In the genomic region with DNA sequence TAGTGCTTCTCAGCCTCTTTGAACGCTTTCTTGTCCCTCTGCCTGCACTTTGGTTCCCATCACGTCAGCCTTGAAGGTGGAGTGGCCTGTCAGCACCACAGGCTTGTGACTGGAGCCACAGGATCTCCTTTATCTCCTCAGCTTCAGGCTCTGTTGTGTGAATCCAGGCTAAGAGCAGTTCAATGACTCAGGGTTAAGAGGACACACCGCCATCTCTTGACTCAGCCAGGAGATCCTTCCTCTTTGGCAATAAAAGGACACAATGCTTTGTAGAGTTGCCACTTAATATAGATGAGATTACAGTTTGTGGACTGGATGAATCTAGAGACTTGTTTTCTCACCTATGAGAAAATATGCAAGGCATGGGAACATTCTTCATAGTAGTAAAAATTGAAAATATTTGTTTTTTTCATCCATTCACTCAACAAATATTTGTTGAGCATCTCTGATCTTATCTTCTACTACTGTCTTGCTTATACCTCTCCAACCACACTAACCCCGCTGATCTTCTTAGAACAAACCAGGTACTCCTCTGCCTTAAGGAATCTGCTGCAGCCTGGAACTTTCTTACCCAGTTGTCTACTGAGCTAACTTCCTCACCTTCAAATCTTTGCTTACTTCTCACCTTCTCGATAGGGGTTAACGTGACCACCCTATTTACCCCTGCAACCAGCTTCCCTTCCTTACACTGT, we compare ENCODE assay signal across 12 cellular contexts.
A peak's percentile ranks its signal among the peaks of the same experiment; 100 is the strongest.
DNase-seq lines count a peak whose midpoint lies in the region; ATAC-seq and TF ChIP-seq lines count a peak whose summit lies in the region.
"Had no signal": no experiment of that assay in that cellular context is flagged by ENCODE, and none has a peak within 500 bp of the region (broad histone marks: within the 10 kb centered on the region; RNA-seq: fewer than 3 reads in every experiment).

No MANE protein-coding gene starts in this region.

- H3K36me3 ChIP-seq in PC-3 (ENCODE audit: low read depth, low read length) (no peaks in the 10 kb centered on the region), parathyroid adenoma (ENCODE audit: control insufficient read depth, insufficient read depth, low read length) (no peaks in the 10 kb centered on the region)
- H3K36me3 ChIP-seq: vagina had no signal

- H3K27me3 ChIP-seq in PC-3 (ENCODE audit: low read length): no peaks in the 10 kb centered on the region
- H3K27me3 ChIP-seq in parathyroid adenoma (ENCODE audit: control insufficient read depth, insufficient read depth, low read length): no peaks in the 10 kb centered on the region
- H3K27me3 ChIP-seq: vagina had no signal

- H3K9me3 ChIP-seq in PC-3 (ENCODE audit: low read length) (no peaks in the 10 kb centered on the region), parathyroid adenoma (ENCODE audit: control insufficient read depth, low read length) (no peaks in the 10 kb centered on the region)
- H3K9me3 ChIP-seq: vagina had no signal

- H3K27me3 Mint-ChIP-seq in WTC11 (ENCODE audit: low read depth): peaks cover 3% of the 10 kb centered on the region; the same call in 1 of the 2 replicates
- H3K27me3 Mint-ChIP-seq: activated CD8-positive, alpha-beta memory T cell treated with anti-CD3 and anti-CD28 coated beads, Interleukin-2, amount 10 ng/mL, durations not matched to agents 7 days and 5 days; T-helper 17 cell had no signal

- TSS peak; percentile 10 for BruUV-seq in PC-3 (replicated peaks; lab: Mats Ljungman, UMichigan)

- H2AFZ ChIP-seq in PC-3 (ENCODE audit: low read length) (0 out of 2 replicates have a peak overlapping the region, but pooled peaks have one; percentile 33), parathyroid adenoma (peak overlapping the region; percentile 42)

- intact Hi-C loops in PC-3 (cut with micrococcal nuclease): loop anchor here (1.0 kb wide), 1 partner anchor 256 kb away; no protein-coding TSS in a partner anchor
- intact Hi-C loops in cardiac septum (cut with DNase I): loop anchor here (5.0 kb wide), 1 partner anchor 38 kb away; no protein-coding TSS in a partner anchor

- peaks cover 8% of the 10 kb centered on the region for H3K36me3 Mint-ChIP-seq in WTC11
- H3K36me3 Mint-ChIP-seq: activated CD8-positive, alpha-beta memory T cell treated with anti-CD3 and anti-CD28 coated beads, Interleukin-2, amount 10 ng/mL, durations not matched to agents 7 days and 5 days had no signal

- H3K4me2 ChIP-seq in PC-3 (ENCODE audit: low read length) (peak overlapping the region; percentile 72), parathyroid adenoma (ENCODE audit: low read length) (no peak overlapping the region)

- peaks cover 37% of the 10 kb centered on the region for H3K9me3 Mint-ChIP-seq in WTC11

- H3F3A ChIP-seq in PC-3 (ENCODE audit: low read length, unreplicated experiment): peaks cover 3% of the 10 kb centered on the region

- peak; percentile 28 for DNase-seq in ELF-1 (ENCODE audit: low read depth, low spot score)
- DNase-seq in PC-3: peak; percentile 88
- peak; percentile 83 for DNase-seq in cardiac septum (ENCODE audit: low spot score)
- DNase-seq in WTC11 (ENCODE audit: low spot score): no peak
- no peak for DNase-seq in NCI-H2171 (lab: John Stamatoyannopoulos, UW)
- DNase-seq: activated CD8-positive, alpha-beta memory T cell treated with anti-CD3 and anti-CD28 coated beads, Interleukin-2, amount 10 ng/mL, durations not matched to agents 7 days and 5 days; MV-4-11; T-helper 17 cell had no signal

- H3K9me2 ChIP-seq in PC-3 (replicated peaks; ENCODE audit: low read length): no peaks in the 10 kb centered on the region

- CTCF ChIA-PET in PC-3 (lab: Charles Lee) (no interaction called here), WTC11 (lab: Charles Lee) (no interaction called here)

- POLR2A ChIA-PET in PC-3 (lab: Charles Lee; ENCODE audit: unreplicated experiment) (interaction anchor here (0.6 kb wide), 2 partner anchors 13 to 42 kb away, joined by 3 to 14 read pairs; no protein-coding TSS in a partner anchor), WTC11 (lab: Charles Lee) (no interaction called here)

- H3K27ac ChIP-seq in PC-3 (ENCODE audit: low read length) (peak overlapping the region; percentile 99), parathyroid adenoma (no peak overlapping the region)
- H3K27ac ChIP-seq: vagina had no signal

- H4K20me1 ChIP-seq in PC-3 (ENCODE audit: low read length): no peaks in the 10 kb centered on the region

- 0 out of 2 replicates have a peak, but pooled peaks cover 5% of the 10 kb centered on the region for H3K4me1 Mint-ChIP-seq in WTC11
- H3K4me1 Mint-ChIP-seq: activated CD8-positive, alpha-beta memory T cell treated with anti-CD3 and anti-CD28 coated beads, Interleukin-2, amount 10 ng/mL, durations not matched to agents 7 days and 5 days had no signal

- no peaks in the 10 kb centered on the region for H3K79me2 ChIP-seq in PC-3 (ENCODE audit: low read length)
- H3K79me2 ChIP-seq in parathyroid adenoma: no peaks in the 10 kb centered on the region

- H3K4me1 ChIP-seq in PC-3 (ENCODE audit: insufficient read depth, low read length) (peaks cover 34% of the 10 kb centered on the region), parathyroid adenoma (no peaks in the 10 kb centered on the region)
- H3K4me1 ChIP-seq: vagina had no signal

- H3K9ac ChIP-seq in PC-3 (ENCODE audit: low read length) (peak overlapping the region; percentile 87), parathyroid adenoma (no peak overlapping the region)

- no peak overlapping the region for H3K27ac Mint-ChIP-seq in WTC11
- H3K27ac Mint-ChIP-seq: activated CD8-positive, alpha-beta memory T cell treated with anti-CD3 and anti-CD28 coated beads, Interleukin-2, amount 10 ng/mL, durations not matched to agents 7 days and 5 days; T-helper 17 cell had no signal

- ATAC-seq in PC-3 (peak; percentile 75), WTC11 (no peak), HG02970 (IDR thresholded peaks at IDR 0.05; ENCODE audit: low FRiP score, unreplicated experiment) (no peak), HG02763 (IDR thresholded peaks at IDR 0.05; ENCODE audit: unreplicated experiment) (no peak)
- ATAC-seq: activated CD8-positive, alpha-beta memory T cell treated with anti-CD3 and anti-CD28 coated beads, Interleukin-2, amount 10 ng/mL, durations not matched to agents 7 days and 5 days; T-helper 17 cell had no signal

- H3K4me3 ChIP-seq in PC-3 (ENCODE audit: low read length): peak overlapping the region; percentile 31; the same call in 1 of the 2 replicates
- no peak overlapping the region for H3K4me3 ChIP-seq in parathyroid adenoma (ENCODE audit: low read depth, low read length)
- H3K4me3 ChIP-seq: vagina had no signal

- no peak overlapping the region for H3K4me3 Mint-ChIP-seq in WTC11
- H3K4me3 Mint-ChIP-seq: activated CD8-positive, alpha-beta memory T cell treated with anti-CD3 and anti-CD28 coated beads, Interleukin-2, amount 10 ng/mL, durations not matched to agents 7 days and 5 days; T-helper 17 cell had no signal

- TF ChIP-seq CTCF in PC-3 (conservative IDR thresholded peaks at IDR 0.05; ENCODE audit: low read depth, low read length): no peak
- TF ChIP-seq CTCF in parathyroid adenoma (IDR thresholded peaks at IDR 0.05): no peak
- no peak for TF ChIP-seq CTCF in WTC11 (IDR thresholded peaks at IDR 0.05)

TF ChIP-seq in WTC11, 78 proteins besides CTCF, POLR2A, EP300 and RAD21 (continues in another document):
- TF ChIP-seq, protein P1, sequence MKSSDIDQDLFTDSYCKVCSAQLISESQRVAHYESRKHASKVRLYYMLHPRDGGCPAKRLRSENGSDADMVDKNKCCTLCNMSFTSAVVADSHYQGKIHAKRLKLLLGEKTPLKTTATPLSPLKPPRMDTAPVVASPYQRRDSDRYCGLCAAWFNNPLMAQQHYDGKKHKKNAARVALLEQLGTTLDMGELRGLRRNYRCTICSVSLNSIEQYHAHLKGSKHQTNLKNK (CRISPR knock-in tag; IDR thresholded peaks at IDR 0.05): no peak
- TF ChIP-seq IRF2 (CRISPR knock-in tag; IDR thresholded peaks at IDR 0.05; ENCODE audit: borderline replicate concordance, low read depth): no peak
- TF ChIP-seq, protein P2, sequence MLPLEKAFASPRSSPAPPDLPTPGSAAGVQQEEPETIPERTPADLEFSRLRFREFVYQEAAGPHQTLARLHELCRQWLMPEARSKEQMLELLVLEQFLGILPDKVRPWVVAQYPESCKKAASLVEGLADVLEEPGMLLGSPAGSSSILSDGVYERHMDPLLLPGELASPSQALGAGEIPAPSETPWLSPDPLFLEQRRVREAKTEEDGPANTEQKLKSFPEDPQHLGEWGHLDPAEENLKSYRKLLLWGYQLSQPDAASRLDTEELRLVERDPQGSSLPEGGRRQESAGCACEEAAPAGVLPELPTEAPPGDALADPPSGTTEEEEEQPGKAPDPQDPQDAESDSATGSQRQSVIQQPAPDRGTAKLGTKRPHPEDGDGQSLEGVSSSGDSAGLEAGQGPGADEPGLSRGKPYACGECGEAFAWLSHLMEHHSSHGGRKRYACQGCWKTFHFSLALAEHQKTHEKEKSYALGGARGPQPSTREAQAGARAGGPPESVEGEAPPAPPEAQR (CRISPR knock-in tag; IDR thresholded peaks at IDR 0.05): no peak
- no peak for TF ChIP-seq ZNF232 (CRISPR knock-in tag; IDR thresholded peaks at IDR 0.05)
- TF ChIP-seq, protein P3, sequence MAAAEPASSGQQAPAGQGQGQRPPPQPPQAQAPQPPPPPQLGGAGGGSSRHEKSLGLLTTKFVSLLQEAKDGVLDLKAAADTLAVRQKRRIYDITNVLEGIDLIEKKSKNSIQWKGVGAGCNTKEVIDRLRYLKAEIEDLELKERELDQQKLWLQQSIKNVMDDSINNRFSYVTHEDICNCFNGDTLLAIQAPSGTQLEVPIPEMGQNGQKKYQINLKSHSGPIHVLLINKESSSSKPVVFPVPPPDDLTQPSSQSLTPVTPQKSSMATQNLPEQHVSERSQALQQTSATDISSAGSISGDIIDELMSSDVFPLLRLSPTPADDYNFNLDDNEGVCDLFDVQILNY (CRISPR knock-in tag; IDR thresholded peaks at IDR 0.05): no peak

Comparison
In these comparisons a context has a peak if more than half of its experiments do, and no peak if none do; other contexts are left out.
1. DNase-seq: peak in ELF-1 (single experiment), PC-3 (single experiment) and cardiac septum (single experiment); none in WTC11 (single experiment) and NCI-H2171 (single experiment).